ENCODE assay signal across 8 cellular contexts in genomic region chr1:44334968-44335367, GRCh38.
"Had no signal": no experiment of that assay in that cellular context is flagged by ENCODE, and none has a peak within 500 bp of the region (broad histone marks: within the 10 kb centered on the region; RNA-seq: fewer than 3 reads in every experiment).

No MANE protein-coding gene starts in this region.

- H3K4me3 ChIP-seq: GM12878 had no signal

- ATAC-seq: GM12878 had no signal

- DNase-seq: GDM1, GF-D8 had no signal

- FAIRE-seq: G401.6, GM12878, GM12891, GM12892, GM18507, GM19239 had no signal
